Comparison of ENCODE assay signal across 16 cellular contexts in genomic region chr3:146598486-146598885, GRCh38. TPM values are rescaled to one million over a fixed set of nuclear protein-coding genes. Genes with fewer than 3 reads are reported as not detected.
A peak's percentile ranks its signal among the peaks of the same experiment; 100 is the strongest.
DNase-seq lines count a peak whose midpoint lies in the region; ATAC-seq and TF ChIP-seq lines count a peak whose summit lies in the region.
"Had no signal": no experiment of that assay in that cellular context is flagged by ENCODE, and none has a peak within 500 bp of the region (broad histone marks: within the 10 kb centered on the region; RNA-seq: fewer than 3 reads in every experiment).

No MANE protein-coding gene starts in this region.

- H3K36me3 Mint-ChIP-seq in WTC11 = no peaks in the 10 kb centered on the region
- H3K36me3 Mint-ChIP-seq: CD4-positive, alpha-beta memory T cell had no signal

- POLR2A ChIA-PET in WTC11 (lab: Charles Lee) = no interaction called here

- H3K9me3 Mint-ChIP-seq in WTC11 = no peaks in the 10 kb centered on the region
- H3K9me3 Mint-ChIP-seq: CD4-positive, alpha-beta memory T cell had no signal

- CTCF ChIA-PET in WTC11 (lab: Charles Lee) = interaction anchor here (1.0 kb wide), 1 partner anchor 40 kb away, joined by 4 read pairs; no protein-coding TSS in a partner anchor

- no peaks in the 10 kb centered on the region for H3K27me3 Mint-ChIP-seq in WTC11 (ENCODE audit: low read depth)

- H3K4me3 Mint-ChIP-seq in WTC11 = no peak overlapping the region
- H3K4me3 Mint-ChIP-seq: CD4-positive, alpha-beta memory T cell had no signal

- no peak for ATAC-seq in activated CD4-positive, CD25-positive, alpha-beta regulatory T cell treated with anti-CD3 and anti-CD28 coated beads, Interleukin-2, amount 50 U/mL, for 24 hours
- ATAC-seq in WTC11 (no peak), HG02571 (IDR thresholded peaks at IDR 0.05; ENCODE audit: unreplicated experiment) (no peak)

- H3K27ac Mint-ChIP-seq in WTC11 = no peak overlapping the region
- H3K27ac Mint-ChIP-seq: CD4-positive, alpha-beta memory T cell had no signal

- H3K4me3 ChIP-seq in foreskin fibroblast (ENCODE audit: low read depth in 1 of 2, low read length in 2 of 2) = no peak overlapping the region
- H3K4me3 ChIP-seq: PC-9 had no signal

- TF ChIP-seq CTCF in foreskin fibroblast (IDR thresholded peaks at IDR 0.05; ENCODE audit: low read depth, low read length) (no peak), WTC11 (IDR thresholded peaks at IDR 0.05) (no peak)

- DNase-seq in DMS 273 treated with DMSO at 0.1 percent for 48 hours (lab: John Stamatoyannopoulos, UW) = peak; percentile 87
- DNase-seq in HCEC 1CT = peak; percentile 30
- peak; percentile 2 for DNase-seq in RPMI7951 (ENCODE audit: low read depth)
- peak; percentile 34 to 74 for DNase-seq in foreskin fibroblast
- no peak for DNase-seq in WTC11 (ENCODE audit: low spot score)
- DNase-seq in HPDE6-E6E7 (ENCODE audit: extremely low spot score) = no peak
- DNase-seq: ACHN; BE2C; CD4-positive, alpha-beta memory T cell; MM.1S; NCI-H1105 treated with DMSO at 0.1 percent for 48 hours; NCI-H2081 treated with DMSO at 0.1 percent for 48 hours; NCI-H69; PC-9 had no signal

- 0 out of 2 replicates have a peak, but pooled peaks cover 4% of the 10 kb centered on the region for H3K4me1 Mint-ChIP-seq in WTC11
- H3K4me1 Mint-ChIP-seq: CD4-positive, alpha-beta memory T cell had no signal

TF ChIP-seq in WTC11, 78 proteins besides CTCF, POLR2A, EP300 and RAD21:
- no peak for TF ChIP-seq AR (CRISPR knock-in tag; IDR thresholded peaks at IDR 0.05)
- TF ChIP-seq ZNF423 (CRISPR knock-in tag; IDR thresholded peaks at IDR 0.05) = no peak
- no peak for TF ChIP-seq EMX1 (CRISPR knock-in tag; IDR thresholded peaks at IDR 0.05)
- TF ChIP-seq ATF1 (CRISPR knock-in tag; IDR thresholded peaks at IDR 0.05) = no peak
- TF ChIP-seq HMGA2 (CRISPR knock-in tag; IDR thresholded peaks at IDR 0.05) = no peak
- TF ChIP-seq MXD4 (CRISPR knock-in tag; IDR thresholded peaks at IDR 0.05; ENCODE audit: borderline replicate concordance) = no peak
- no peak for TF ChIP-seq IRF1 (CRISPR knock-in tag; IDR thresholded peaks at IDR 0.05)
- no peak for TF ChIP-seq GRHL2 (CRISPR knock-in tag; IDR thresholded peaks at IDR 0.05; ENCODE audit: insufficient replicate concordance, severe bottlenecking)
- no peak for TF ChIP-seq SOX15 (CRISPR knock-in tag; IDR thresholded peaks at IDR 0.05)

RNA-seq across cellular contexts. Expression of gene PLSCR5, which starts 6.7 kb away (rescaled TPM):
- not detected in 2 replicates for total RNA-seq in RPMI7951 (2014; rRNA removed; shearing (Covaris generic))
- total RNA-seq in WTC11 (2021) = not detected in 3 replicates
- total RNA-seq: CD4-positive, alpha-beta memory T cell; PC-9 had no signal

RNA-seq across cellular contexts. Expression of gene PLSCR1, which starts 54.1 kb away (rescaled TPM):
- total RNA-seq in RPMI7951 (2014; rRNA removed; shearing (Covaris generic)) = 66.6 and 81.7 TPM in 2 replicates
- 44.4 to 58.1 TPM (median 48.1 TPM) in 3 replicates for total RNA-seq in WTC11 (2021)

Comparison
In these comparisons a context has a peak if more than half of its experiments do, and no peak if none do; other contexts are left out.
1. DNase-seq: peak in DMS 273 treated with DMSO at 0.1 percent for 48 hours (single experiment), HCEC 1CT (single experiment), RPMI7951 (single experiment) and foreskin fibroblast (2 of 2); none in WTC11 (single experiment) and HPDE6-E6E7 (single experiment).